1 cellular context compared by ENCODE assay signal in genomic region chr12:11607313-11608081, GRCh38.
TF ChIP-seq lines count a peak whose summit lies in the region.

No MANE protein-coding gene starts in this region.

TF ChIP-seq in GM23338, 12 proteins besides CTCF, POLR2A, EP300 and RAD21 (continued from another document):
- TF ChIP-seq REST (IDR thresholded peaks at IDR 0.05; ENCODE audit: unreplicated experiment), result no peak
- no peak for TF ChIP-seq STAT1 (IDR thresholded peaks at IDR 0.05; ENCODE audit: unreplicated experiment)
